ENCODE assay signal across 1 cellular context in the genomic region with DNA sequence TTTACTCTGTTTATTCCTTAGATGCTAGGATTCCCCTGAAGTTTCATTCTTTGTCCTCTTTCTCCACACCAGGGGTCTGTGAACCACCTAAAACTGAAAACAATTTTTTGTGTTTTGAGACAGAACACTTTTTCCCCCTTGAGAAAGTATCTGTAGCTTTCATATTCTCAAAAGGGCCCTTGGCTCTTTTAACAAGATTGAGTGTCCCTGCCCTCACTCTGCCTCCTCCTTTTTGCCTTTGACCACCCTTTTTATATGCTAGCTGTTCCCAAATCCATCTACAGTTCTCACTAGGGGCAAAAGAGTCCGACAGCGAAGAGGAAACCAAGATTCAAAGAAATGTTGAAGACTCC.
TF ChIP-seq lines count a peak whose summit lies in the region.

No MANE protein-coding gene starts in this region.

TF ChIP-seq in HepG2, 621 proteins besides CTCF, POLR2A, EP300 and RAD21 (continued from another document):
- TF ChIP-seq, protein P1, sequence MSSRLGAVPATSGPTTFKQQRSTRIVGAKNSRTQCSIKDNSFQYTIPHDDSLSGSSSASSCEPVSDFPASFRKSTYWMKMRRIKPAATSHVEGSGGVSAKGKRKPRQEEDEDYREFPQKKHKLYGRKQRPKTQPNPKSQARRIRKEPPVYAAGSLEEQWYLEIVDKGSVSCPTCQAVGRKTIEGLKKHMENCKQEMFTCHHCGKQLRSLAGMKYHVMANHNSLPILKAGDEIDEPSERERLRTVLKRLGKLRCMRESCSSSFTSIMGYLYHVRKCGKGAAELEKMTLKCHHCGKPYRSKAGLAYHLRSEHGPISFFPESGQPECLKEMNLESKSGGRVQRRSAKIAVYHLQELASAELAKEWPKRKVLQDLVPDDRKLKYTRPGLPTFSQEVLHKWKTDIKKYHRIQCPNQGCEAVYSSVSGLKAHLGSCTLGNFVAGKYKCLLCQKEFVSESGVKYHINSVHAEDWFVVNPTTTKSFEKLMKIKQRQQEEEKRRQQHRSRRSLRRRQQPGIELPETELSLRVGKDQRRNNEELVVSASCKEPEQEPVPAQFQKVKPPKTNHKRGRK (CRISPR knock-in tag; IDR thresholded peaks at IDR 0.05): 0 out of 2 replicates have a peak, but pooled peaks have one; percentile 59
- peak; percentile 38 for TF ChIP-seq RBM22 (optimal IDR thresholded peaks at IDR 0.05; ENCODE audit: low read length)
- no peak for TF ChIP-seq GATA4 (IDR thresholded peaks at IDR 0.05; ENCODE audit: borderline replicate concordance, low read depth)
- TF ChIP-seq, protein P2, sequence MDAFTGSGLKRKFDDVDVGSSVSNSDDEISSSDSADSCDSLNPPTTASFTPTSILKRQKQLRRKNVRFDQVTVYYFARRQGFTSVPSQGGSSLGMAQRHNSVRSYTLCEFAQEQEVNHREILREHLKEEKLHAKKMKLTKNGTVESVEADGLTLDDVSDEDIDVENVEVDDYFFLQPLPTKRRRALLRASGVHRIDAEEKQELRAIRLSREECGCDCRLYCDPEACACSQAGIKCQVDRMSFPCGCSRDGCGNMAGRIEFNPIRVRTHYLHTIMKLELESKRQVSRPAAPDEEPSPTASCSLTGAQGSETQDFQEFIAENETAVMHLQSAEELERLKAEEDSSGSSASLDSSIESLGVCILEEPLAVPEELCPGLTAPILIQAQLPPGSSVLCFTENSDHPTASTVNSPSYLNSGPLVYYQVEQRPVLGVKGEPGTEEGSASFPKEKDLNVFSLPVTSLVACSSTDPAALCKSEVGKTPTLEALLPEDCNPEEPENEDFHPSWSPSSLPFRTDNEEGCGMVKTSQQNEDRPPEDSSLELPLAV (CRISPR knock-in tag; conservative IDR thresholded peaks at IDR 0.05; ENCODE audit: low read depth): no peak
- 0 out of 2 replicates have a peak, but pooled peaks have one; percentile 46 for TF ChIP-seq MIER3 (CRISPR knock-in tag; IDR thresholded peaks at IDR 0.05; ENCODE audit: borderline replicate concordance)
- peak; percentile 78; the same call in 1 of the 2 replicates for TF ChIP-seq FLYWCH1 (CRISPR knock-in tag; IDR thresholded peaks at IDR 0.05)
- no peak for TF ChIP-seq ZNF660 (CRISPR knock-in tag; IDR thresholded peaks at IDR 0.05; ENCODE audit: borderline replicate concordance, low read depth)
- no peak for TF ChIP-seq JARID2 (CRISPR knock-in tag; IDR thresholded peaks at IDR 0.05; ENCODE audit: insufficient replicate concordance)
- no peak for TF ChIP-seq ARHGAP35 (CRISPR knock-in tag; IDR thresholded peaks at IDR 0.05; ENCODE audit: borderline replicate concordance)
- TF ChIP-seq ZNF766 (CRISPR knock-in tag; IDR thresholded peaks at IDR 0.05; ENCODE audit: borderline replicate concordance): no peak
- TF ChIP-seq TBP (CRISPR knock-in tag; IDR thresholded peaks at IDR 0.05): no peak
- no peak for TF ChIP-seq REXO4 (CRISPR knock-in tag; IDR thresholded peaks at IDR 0.05; ENCODE audit: borderline replicate concordance)
- no peak for TF ChIP-seq GPN1 (CRISPR knock-in tag; IDR thresholded peaks at IDR 0.05; ENCODE audit: borderline replicate concordance)
